ENCODE assay signal across 3 cellular contexts in the genomic region with DNA sequence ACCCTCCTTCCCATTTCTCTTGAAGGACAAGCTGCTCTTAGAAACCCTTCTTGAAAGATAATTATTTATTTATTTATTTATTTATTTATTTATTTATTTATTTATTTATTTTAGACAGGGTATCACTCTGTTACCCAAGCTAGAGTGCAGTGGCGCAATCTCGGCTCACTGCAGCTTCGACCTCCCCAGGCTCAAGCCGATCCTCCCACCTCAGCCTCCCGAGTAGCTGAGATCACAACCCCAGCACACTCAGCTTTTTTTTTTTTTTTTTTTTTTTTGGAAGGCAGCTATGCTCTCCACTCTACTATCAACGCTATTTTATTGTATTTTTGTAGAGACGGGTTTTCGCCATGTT.
A peak's percentile ranks its signal among the peaks of the same experiment; 100 is the strongest.
TF ChIP-seq lines count a peak whose summit lies in the region.

No MANE protein-coding gene starts in this region.

TF ChIP-seq in A549, 52 proteins besides CTCF, POLR2A, EP300 and RAD21:
- TF ChIP-seq, protein P1, sequence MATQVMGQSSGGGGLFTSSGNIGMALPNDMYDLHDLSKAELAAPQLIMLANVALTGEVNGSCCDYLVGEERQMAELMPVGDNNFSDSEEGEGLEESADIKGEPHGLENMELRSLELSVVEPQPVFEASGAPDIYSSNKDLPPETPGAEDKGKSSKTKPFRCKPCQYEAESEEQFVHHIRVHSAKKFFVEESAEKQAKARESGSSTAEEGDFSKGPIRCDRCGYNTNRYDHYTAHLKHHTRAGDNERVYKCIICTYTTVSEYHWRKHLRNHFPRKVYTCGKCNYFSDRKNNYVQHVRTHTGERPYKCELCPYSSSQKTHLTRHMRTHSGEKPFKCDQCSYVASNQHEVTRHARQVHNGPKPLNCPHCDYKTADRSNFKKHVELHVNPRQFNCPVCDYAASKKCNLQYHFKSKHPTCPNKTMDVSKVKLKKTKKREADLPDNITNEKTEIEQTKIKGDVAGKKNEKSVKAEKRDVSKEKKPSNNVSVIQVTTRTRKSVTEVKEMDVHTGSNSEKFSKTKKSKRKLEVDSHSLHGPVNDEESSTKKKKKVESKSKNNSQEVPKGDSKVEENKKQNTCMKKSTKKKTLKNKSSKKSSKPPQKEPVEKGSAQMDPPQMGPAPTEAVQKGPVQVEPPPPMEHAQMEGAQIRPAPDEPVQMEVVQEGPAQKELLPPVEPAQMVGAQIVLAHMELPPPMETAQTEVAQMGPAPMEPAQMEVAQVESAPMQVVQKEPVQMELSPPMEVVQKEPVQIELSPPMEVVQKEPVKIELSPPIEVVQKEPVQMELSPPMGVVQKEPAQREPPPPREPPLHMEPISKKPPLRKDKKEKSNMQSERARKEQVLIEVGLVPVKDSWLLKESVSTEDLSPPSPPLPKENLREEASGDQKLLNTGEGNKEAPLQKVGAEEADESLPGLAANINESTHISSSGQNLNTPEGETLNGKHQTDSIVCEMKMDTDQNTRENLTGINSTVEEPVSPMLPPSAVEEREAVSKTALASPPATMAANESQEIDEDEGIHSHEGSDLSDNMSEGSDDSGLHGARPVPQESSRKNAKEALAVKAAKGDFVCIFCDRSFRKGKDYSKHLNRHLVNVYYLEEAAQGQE (IDR thresholded peaks at IDR 0.05): no peak
- TF ChIP-seq ZC3H11A (IDR thresholded peaks at IDR 0.05): peak; percentile 58
- TF ChIP-seq RCOR1 (IDR thresholded peaks at IDR 0.05; ENCODE audit: low read depth, low read length): no peak
- no peak for TF ChIP-seq HOXB13 (CRISPR knock-in tag; IDR thresholded peaks at IDR 0.05; ENCODE audit: low read depth)
- no peak for TF ChIP-seq RARB (CRISPR knock-in tag; IDR thresholded peaks at IDR 0.05)
- TF ChIP-seq EHF (CRISPR knock-in tag; IDR thresholded peaks at IDR 0.05): no peak
- TF ChIP-seq NPAS2 (CRISPR knock-in tag; IDR thresholded peaks at IDR 0.05; ENCODE audit: borderline replicate concordance): no peak
TF ChIP-seq in A549: peak in this region for 1.

TF ChIP-seq in GM12878, 131 proteins besides CTCF, POLR2A, EP300 and RAD21:
- TF ChIP-seq SMAD5 (IDR thresholded peaks at IDR 0.05; ENCODE audit: low read depth) (no peak), CEBPB (IDR thresholded peaks at IDR 0.05; ENCODE audit: borderline replicate concordance in 1 of 2, low read depth in 2 of 2, low read length in 2 of 2) (no peak), BHLHE40 (IDR thresholded peaks at IDR 0.05; ENCODE audit: borderline replicate concordance in 1 of 2, low read depth in 2 of 2, low read length in 1 of 2) (no peak), SMARCA5 (IDR thresholded peaks at IDR 0.05) (no peak)
- TF ChIP-seq, protein P2, sequence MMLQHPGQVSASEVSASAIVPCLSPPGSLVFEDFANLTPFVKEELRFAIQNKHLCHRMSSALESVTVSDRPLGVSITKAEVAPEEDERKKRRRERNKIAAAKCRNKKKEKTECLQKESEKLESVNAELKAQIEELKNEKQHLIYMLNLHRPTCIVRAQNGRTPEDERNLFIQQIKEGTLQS (IDR thresholded peaks at IDR 0.05; ENCODE audit: borderline replicate concordance, extremely low read depth, low read depth, low read length): no peak

TF ChIP-seq in SK-N-SH treated with all-trans-retinoic acid at 6 μM for 48 hours, 23 proteins besides CTCF, POLR2A, EP300 and RAD21:
- no peak for TF ChIP-seq ESRRG (CRISPR knock-in tag; IDR thresholded peaks at IDR 0.05)
- TF ChIP-seq, protein P3, sequence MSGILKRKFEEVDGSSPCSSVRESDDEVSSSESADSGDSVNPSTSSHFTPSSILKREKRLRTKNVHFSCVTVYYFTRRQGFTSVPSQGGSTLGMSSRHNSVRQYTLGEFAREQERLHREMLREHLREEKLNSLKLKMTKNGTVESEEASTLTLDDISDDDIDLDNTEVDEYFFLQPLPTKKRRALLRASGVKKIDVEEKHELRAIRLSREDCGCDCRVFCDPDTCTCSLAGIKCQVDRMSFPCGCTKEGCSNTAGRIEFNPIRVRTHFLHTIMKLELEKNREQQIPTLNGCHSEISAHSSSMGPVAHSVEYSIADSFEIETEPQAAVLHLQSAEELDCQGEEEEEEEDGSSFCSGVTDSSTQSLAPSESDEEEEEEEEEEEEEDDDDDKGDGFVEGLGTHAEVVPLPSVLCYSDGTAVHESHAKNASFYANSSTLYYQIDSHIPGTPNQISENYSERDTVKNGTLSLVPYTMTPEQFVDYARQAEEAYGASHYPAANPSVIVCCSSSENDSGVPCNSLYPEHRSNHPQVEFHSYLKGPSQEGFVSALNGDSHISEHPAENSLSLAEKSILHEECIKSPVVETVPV (CRISPR knock-in tag; IDR thresholded peaks at IDR 0.05): no peak
- no peak for TF ChIP-seq TOX (CRISPR knock-in tag; IDR thresholded peaks at IDR 0.05; ENCODE audit: borderline replicate concordance)
- no peak for TF ChIP-seq RARB (CRISPR knock-in tag; IDR thresholded peaks at IDR 0.05)
